Comparison of ENCODE assay signal across 1 cellular context in the genomic region with DNA sequence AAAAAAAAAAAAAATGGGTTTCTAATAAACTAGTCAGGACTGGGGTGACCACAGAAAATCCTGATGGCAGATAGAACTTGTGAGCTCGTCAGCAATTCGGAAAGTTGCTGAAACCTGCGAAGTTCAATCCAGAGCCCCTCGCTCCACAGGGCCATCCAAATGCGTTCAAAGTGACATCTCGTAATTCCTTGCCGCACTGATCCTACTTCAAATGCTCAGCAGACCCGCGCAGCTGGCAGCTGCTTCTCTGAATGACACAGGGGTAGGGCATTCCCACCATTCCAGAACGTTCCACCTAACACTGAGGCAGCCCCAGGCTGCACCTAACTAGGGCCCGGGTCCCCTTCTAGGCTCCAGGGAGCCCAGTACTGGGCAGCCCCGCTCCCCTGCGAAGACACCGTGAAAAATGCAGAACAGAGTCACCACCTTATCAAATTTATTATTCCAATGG.
TF ChIP-seq lines count a peak whose summit lies in the region.

No MANE protein-coding gene starts in this region.

TF ChIP-seq in IMR-90, 13 proteins besides CTCF, POLR2A, EP300 and RAD21 (continued from another document):
- no peak for TF ChIP-seq RFX5 (IDR thresholded peaks at IDR 0.05; ENCODE audit: low read depth, low read length)
- TF ChIP-seq, protein P1, sequence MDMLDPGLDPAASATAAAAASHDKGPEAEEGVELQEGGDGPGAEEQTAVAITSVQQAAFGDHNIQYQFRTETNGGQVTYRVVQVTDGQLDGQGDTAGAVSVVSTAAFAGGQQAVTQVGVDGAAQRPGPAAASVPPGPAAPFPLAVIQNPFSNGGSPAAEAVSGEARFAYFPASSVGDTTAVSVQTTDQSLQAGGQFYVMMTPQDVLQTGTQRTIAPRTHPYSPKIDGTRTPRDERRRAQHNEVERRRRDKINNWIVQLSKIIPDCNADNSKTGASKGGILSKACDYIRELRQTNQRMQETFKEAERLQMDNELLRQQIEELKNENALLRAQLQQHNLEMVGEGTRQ (IDR thresholded peaks at IDR 0.05; ENCODE audit: low read depth, low read length): no peak
- no peak for TF ChIP-seq CEBPB (IDR thresholded peaks at IDR 0.05; ENCODE audit: low read depth, low read length)
- no peak for TF ChIP-seq MAFK (IDR thresholded peaks at IDR 0.05; ENCODE audit: low read depth, low read length)
- TF ChIP-seq RCOR1 (IDR thresholded peaks at IDR 0.05; ENCODE audit: insufficient replicate concordance, low read length): no peak
- TF ChIP-seq SMC3 (IDR thresholded peaks at IDR 0.05; ENCODE audit: low read depth, low read length): no peak
- TF ChIP-seq CHD1 (IDR thresholded peaks at IDR 0.05; ENCODE audit: low read depth, low read length): no peak
- TF ChIP-seq MXI1 (IDR thresholded peaks at IDR 0.05; ENCODE audit: borderline replicate concordance, low read depth, low read length): no peak
- TF ChIP-seq FOS (IDR thresholded peaks at IDR 0.05; ENCODE audit: low read depth, low read length): no peak
